In the genomic region with DNA sequence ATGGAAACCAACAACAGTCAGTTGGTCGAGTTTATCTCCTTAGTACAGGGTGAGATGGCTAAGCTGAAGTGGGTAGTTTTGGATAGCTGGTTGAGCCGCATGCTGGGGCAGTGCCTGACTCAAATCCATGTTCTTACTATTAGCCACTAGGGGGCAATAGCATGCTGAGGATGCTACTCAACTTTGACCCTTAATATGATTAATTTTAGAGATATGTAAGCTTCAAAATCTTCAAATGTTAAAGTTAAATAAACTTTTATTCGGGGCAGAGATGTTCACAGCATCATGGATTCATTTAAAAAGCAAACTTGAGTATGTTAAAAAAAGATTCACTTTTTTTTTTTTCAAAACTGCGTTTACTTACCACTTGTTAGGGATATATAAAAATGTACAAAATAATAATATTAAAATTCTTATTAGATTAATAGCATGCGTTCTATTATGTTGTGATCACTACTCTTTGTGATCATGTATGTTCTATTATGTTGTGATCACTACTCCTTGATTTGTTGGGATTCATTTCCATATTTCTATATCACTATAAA, we compare ENCODE assay signal across 1 cellular context.
A peak's percentile ranks its signal among the peaks of the same experiment; 100 is the strongest.
TF ChIP-seq lines count a peak whose summit lies in the region.

No MANE protein-coding gene starts in this region.

TF ChIP-seq in GM12878, 131 proteins besides CTCF, POLR2A, EP300 and RAD21 (continued from another document):
- TF ChIP-seq NR2F1 (conservative IDR thresholded peaks at IDR 0.05), result peak; percentile 85
- TF ChIP-seq SUPT20H (IDR thresholded peaks at IDR 0.05; ENCODE audit: borderline replicate concordance, control insufficient read depth, low read depth, low read length), result no peak
- TF ChIP-seq CREM (IDR thresholded peaks at IDR 0.05; ENCODE audit: low read depth), result no peak
- no peak for TF ChIP-seq HDGF (IDR thresholded peaks at IDR 0.05)
- no peak for TF ChIP-seq MEF2B (IDR thresholded peaks at IDR 0.05; ENCODE audit: partially characterized antibody, poor library complexity, severe bottlenecking)
- TF ChIP-seq SMC3 (IDR thresholded peaks at IDR 0.05; ENCODE audit: borderline replicate concordance, low read length), result peak; percentile 77; the same call in 1 of the 2 replicates
- no peak for TF ChIP-seq NBN (IDR thresholded peaks at IDR 0.05)
